Comparison of ENCODE assay signal across 1 cellular context in the genomic region with DNA sequence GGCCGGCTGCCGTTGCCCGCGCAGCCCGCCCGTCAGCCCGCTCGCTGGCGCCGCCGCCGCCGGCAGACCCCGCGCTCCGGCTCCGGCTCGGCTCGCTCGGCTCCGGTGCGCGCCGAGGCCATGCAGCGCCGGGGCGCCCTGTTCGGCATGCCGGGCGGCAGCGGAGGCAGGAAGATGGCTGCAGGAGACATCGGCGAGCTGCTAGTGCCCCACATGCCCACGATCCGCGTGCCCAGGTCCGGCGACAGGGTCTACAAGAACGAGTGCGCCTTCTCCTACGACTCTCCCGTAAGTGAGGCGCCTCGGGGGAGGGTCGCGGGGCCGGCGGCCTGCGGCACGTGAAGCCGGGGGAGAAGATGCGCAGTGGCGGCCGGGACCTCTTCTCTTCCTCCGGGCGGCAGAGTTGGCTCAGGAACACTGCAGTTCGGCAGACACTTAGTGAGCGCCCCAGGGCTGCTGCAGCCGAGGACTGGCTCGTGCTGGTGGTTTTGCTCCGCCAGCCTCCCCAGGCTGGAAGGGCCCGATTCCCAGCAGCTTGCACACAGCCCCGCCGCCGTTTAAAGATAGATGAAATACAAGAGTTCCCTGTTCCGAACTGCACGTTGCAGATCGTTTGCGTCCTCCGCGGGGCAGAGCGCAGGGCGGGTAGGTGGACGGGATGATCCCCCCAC.
TF ChIP-seq lines count a peak whose summit lies in the region.

No MANE protein-coding gene starts in this region.

TF ChIP-seq in HepG2, 621 proteins besides CTCF, POLR2A, EP300 and RAD21 (continued from another document and continues in another):
- peak; percentile 69; the same call in 1 of the 2 replicates for TF ChIP-seq ZNF691 (CRISPR knock-in tag; IDR thresholded peaks at IDR 0.05; ENCODE audit: borderline replicate concordance, low read depth)
- TF ChIP-seq ZNF614 (CRISPR knock-in tag; IDR thresholded peaks at IDR 0.05; ENCODE audit: borderline replicate concordance) = 0 out of 2 replicates have a peak, but pooled peaks have one; percentile 20
- TF ChIP-seq ZNF343 (CRISPR knock-in tag; IDR thresholded peaks at IDR 0.05) = peak; percentile 85
- TF ChIP-seq ZNF552 (CRISPR knock-in tag; IDR thresholded peaks at IDR 0.05; ENCODE audit: borderline replicate concordance) = 0 out of 2 replicates have a peak, but pooled peaks have one; percentile 31
- no peak for TF ChIP-seq ZNF549 (CRISPR knock-in tag; IDR thresholded peaks at IDR 0.05)
- TF ChIP-seq ZNF720 (CRISPR knock-in tag; IDR thresholded peaks at IDR 0.05) = no peak
- TF ChIP-seq, protein P1, sequence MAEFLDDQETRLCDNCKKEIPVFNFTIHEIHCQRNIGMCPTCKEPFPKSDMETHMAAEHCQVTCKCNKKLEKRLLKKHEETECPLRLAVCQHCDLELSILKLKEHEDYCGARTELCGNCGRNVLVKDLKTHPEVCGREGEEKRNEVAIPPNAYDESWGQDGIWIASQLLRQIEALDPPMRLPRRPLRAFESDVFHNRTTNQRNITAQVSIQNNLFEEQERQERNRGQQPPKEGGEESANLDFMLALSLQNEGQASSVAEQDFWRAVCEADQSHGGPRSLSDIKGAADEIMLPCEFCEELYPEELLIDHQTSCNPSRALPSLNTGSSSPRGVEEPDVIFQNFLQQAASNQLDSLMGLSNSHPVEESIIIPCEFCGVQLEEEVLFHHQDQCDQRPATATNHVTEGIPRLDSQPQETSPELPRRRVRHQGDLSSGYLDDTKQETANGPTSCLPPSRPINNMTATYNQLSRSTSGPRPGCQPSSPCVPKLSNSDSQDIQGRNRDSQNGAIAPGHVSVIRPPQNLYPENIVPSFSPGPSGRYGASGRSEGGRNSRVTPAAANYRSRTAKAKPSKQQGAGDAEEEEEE (CRISPR knock-in tag; IDR thresholded peaks at IDR 0.05; ENCODE audit: borderline replicate concordance) = 0 out of 2 replicates have a peak, but pooled peaks have one; percentile 65
- TF ChIP-seq ZEB1 (IDR thresholded peaks at IDR 0.05; ENCODE audit: insufficient replicate concordance, low read depth) = no peak
- TF ChIP-seq KLF9 (CRISPR knock-in tag; IDR thresholded peaks at IDR 0.05; ENCODE audit: low read depth) = no peak
- TF ChIP-seq UBTF (CRISPR knock-in tag; IDR thresholded peaks at IDR 0.05) = peak; percentile 98
- no peak for TF ChIP-seq ZBTB14 (CRISPR knock-in tag; IDR thresholded peaks at IDR 0.05)
- TF ChIP-seq ZNF234 (CRISPR knock-in tag; conservative IDR thresholded peaks at IDR 0.05) = peak; percentile 20; the same call in 1 of the 2 replicates
- TF ChIP-seq ZNF83 (CRISPR knock-in tag; IDR thresholded peaks at IDR 0.05; ENCODE audit: borderline replicate concordance) = 0 out of 2 replicates have a peak, but pooled peaks have one; percentile 38
- TF ChIP-seq THAP7 (CRISPR knock-in tag; IDR thresholded peaks at IDR 0.05) = no peak
- peak; percentile 72 for TF ChIP-seq HDAC1 (CRISPR knock-in tag; IDR thresholded peaks at IDR 0.05)
- TF ChIP-seq, protein P2, sequence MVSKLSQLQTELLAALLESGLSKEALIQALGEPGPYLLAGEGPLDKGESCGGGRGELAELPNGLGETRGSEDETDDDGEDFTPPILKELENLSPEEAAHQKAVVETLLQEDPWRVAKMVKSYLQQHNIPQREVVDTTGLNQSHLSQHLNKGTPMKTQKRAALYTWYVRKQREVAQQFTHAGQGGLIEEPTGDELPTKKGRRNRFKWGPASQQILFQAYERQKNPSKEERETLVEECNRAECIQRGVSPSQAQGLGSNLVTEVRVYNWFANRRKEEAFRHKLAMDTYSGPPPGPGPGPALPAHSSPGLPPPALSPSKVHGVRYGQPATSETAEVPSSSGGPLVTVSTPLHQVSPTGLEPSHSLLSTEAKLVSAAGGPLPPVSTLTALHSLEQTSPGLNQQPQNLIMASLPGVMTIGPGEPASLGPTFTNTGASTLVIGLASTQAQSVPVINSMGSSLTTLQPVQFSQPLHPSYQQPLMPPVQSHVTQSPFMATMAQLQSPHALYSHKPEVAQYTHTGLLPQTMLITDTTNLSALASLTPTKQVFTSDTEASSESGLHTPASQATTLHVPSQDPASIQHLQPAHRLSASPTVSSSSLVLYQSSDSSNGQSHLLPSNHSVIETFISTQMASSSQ (IDR thresholded peaks at IDR 0.05; ENCODE audit: low read depth) = no peak
- TF ChIP-seq, protein P2 (CRISPR knock-in tag; IDR thresholded peaks at IDR 0.05; ENCODE audit: borderline replicate concordance) = peak; percentile 39; the same call in 1 of the 2 replicates
- TF ChIP-seq MAFG (CRISPR knock-in tag; IDR thresholded peaks at IDR 0.05) = peak; percentile 61; the same call in 1 of the 2 replicates
- TF ChIP-seq ZMYM3 (CRISPR knock-in tag; IDR thresholded peaks at IDR 0.05) = no peak
- TF ChIP-seq KMT2B (CRISPR knock-in tag; IDR thresholded peaks at IDR 0.05) = peak; percentile 78
- TF ChIP-seq, protein P3, sequence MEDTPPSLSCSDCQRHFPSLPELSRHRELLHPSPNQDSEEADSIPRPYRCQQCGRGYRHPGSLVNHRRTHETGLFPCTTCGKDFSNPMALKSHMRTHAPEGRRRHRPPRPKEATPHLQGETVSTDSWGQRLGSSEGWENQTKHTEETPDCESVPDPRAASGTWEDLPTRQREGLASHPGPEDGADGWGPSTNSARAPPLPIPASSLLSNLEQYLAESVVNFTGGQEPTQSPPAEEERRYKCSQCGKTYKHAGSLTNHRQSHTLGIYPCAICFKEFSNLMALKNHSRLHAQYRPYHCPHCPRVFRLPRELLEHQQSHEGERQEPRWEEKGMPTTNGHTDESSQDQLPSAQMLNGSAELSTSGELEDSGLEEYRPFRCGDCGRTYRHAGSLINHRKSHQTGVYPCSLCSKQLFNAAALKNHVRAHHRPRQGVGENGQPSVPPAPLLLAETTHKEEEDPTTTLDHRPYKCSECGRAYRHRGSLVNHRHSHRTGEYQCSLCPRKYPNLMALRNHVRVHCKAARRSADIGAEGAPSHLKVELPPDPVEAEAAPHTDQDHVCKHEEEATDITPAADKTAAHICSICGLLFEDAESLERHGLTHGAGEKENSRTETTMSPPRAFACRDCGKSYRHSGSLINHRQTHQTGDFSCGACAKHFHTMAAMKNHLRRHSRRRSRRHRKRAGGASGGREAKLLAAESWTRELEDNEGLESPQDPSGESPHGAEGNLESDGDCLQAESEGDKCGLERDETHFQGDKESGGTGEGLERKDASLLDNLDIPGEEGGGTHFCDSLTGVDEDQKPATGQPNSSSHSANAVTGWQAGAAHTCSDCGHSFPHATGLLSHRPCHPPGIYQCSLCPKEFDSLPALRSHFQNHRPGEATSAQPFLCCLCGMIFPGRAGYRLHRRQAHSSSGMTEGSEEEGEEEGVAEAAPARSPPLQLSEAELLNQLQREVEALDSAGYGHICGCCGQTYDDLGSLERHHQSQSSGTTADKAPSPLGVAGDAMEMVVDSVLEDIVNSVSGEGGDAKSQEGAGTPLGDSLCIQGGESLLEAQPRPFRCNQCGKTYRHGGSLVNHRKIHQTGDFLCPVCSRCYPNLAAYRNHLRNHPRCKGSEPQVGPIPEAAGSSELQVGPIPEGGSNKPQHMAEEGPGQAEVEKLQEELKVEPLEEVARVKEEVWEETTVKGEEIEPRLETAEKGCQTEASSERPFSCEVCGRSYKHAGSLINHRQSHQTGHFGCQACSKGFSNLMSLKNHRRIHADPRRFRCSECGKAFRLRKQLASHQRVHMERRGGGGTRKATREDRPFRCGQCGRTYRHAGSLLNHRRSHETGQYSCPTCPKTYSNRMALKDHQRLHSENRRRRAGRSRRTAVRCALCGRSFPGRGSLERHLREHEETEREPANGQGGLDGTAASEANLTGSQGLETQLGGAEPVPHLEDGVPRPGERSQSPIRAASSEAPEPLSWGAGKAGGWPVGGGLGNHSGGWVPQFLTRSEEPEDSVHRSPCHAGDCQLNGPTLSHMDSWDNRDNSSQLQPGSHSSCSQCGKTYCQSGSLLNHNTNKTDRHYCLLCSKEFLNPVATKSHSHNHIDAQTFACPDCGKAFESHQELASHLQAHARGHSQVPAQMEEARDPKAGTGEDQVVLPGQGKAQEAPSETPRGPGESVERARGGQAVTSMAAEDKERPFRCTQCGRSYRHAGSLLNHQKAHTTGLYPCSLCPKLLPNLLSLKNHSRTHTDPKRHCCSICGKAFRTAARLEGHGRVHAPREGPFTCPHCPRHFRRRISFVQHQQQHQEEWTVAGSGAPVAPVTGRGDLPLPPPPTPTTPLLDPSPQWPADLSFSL (CRISPR knock-in tag; IDR thresholded peaks at IDR 0.05) = no peak
- peak; percentile 80 for TF ChIP-seq ZFY (CRISPR knock-in tag; IDR thresholded peaks at IDR 0.05)
- no peak for TF ChIP-seq ZNF17 (CRISPR knock-in tag; IDR thresholded peaks at IDR 0.05)
- TF ChIP-seq ZNF354B (CRISPR knock-in tag; IDR thresholded peaks at IDR 0.05) = no peak
- 0 out of 2 replicates have a peak, but pooled peaks have one; percentile 35 for TF ChIP-seq ZNF510 (CRISPR knock-in tag; IDR thresholded peaks at IDR 0.05; ENCODE audit: low read depth)
- TF ChIP-seq MYC (CRISPR knock-in tag; IDR thresholded peaks at IDR 0.05; ENCODE audit: borderline replicate concordance) = peak; percentile 71
- peak; percentile 58 for TF ChIP-seq STAG1 (CRISPR knock-in tag; IDR thresholded peaks at IDR 0.05)
- TF ChIP-seq KMT2A (CRISPR knock-in tag; IDR thresholded peaks at IDR 0.05) = peak; percentile 34
- TF ChIP-seq PRPF4 (IDR thresholded peaks at IDR 0.05; ENCODE audit: low read depth, low read length, poor library complexity, severe bottlenecking) = no peak
- no peak for TF ChIP-seq ZNF33B (CRISPR knock-in tag; IDR thresholded peaks at IDR 0.05)
- no peak; the same call in 1 of the 2 replicates for TF ChIP-seq MEIS2 (CRISPR knock-in tag; IDR thresholded peaks at IDR 0.05)
- peak; percentile 68; the same call in 1 of the 2 replicates for TF ChIP-seq ZNF670 (CRISPR knock-in tag; IDR thresholded peaks at IDR 0.05; ENCODE audit: borderline replicate concordance)
- TF ChIP-seq TFE3 (CRISPR knock-in tag; IDR thresholded peaks at IDR 0.05) = 0 out of 2 replicates have a peak, but pooled peaks have one; percentile 31
- 0 out of 2 replicates have a peak, but pooled peaks have one; percentile 48 for TF ChIP-seq KLF13 (CRISPR knock-in tag; IDR thresholded peaks at IDR 0.05)
